In genomic region chr18:13381907-13382682, GRCh38 we compare ENCODE assay signal across 8 cellular contexts.
DNase-seq lines count a peak whose midpoint lies in the region; ATAC-seq and TF ChIP-seq lines count a peak whose summit lies in the region.

No MANE protein-coding gene starts in this region.

- peak overlapping the region; percentile 69 for H3K4me3 Mint-ChIP-seq in activated CD8-positive, alpha-beta memory T cell treated with anti-CD3 and anti-CD28 coated beads, Interleukin-2, amount 10 ng/mL, durations not matched to agents 7 days and 5 days
- H3K4me3 Mint-ChIP-seq in natural killer cell: peak overlapping the region; percentile 92

- intact Hi-C loops in natural killer cell (cut with micrococcal nuclease): no loop called here

- peak; percentile 56 for DNase-seq in activated CD8-positive, alpha-beta memory T cell treated with anti-CD3 and anti-CD28 coated beads, Interleukin-2, amount 10 ng/mL, durations not matched to agents 7 days and 5 days
- DNase-seq in fibroblast of gingiva (ENCODE audit: low read depth): peak; percentile 80
- DNase-seq in natural killer cell: peak; percentile 31
- DNase-seq in GOT3 (lab: John Stamatoyannopoulos, UW): no peak
- no peak for DNase-seq in T1000 (lab: John Stamatoyannopoulos, UW)
- DNase-seq in NCI-H82 treated with DMSO at 0.1 percent for 48 hours (lab: John Stamatoyannopoulos, UW; ENCODE audit: unreplicated experiment): no peak

- H3K4me1 Mint-ChIP-seq in activated CD8-positive, alpha-beta memory T cell treated with anti-CD3 and anti-CD28 coated beads, Interleukin-2, amount 10 ng/mL, durations not matched to agents 7 days and 5 days: peaks cover 29% of the 10 kb centered on the region
- H3K4me1 Mint-ChIP-seq in natural killer cell: peaks cover 17 to 19% of the 10 kb centered on the region in 2 donors

- H3K36me3 Mint-ChIP-seq in activated CD8-positive, alpha-beta memory T cell treated with anti-CD3 and anti-CD28 coated beads, Interleukin-2, amount 10 ng/mL, durations not matched to agents 7 days and 5 days: no peaks in the 10 kb centered on the region
- H3K36me3 Mint-ChIP-seq in natural killer cell: no peaks in the 10 kb centered on the region

- TF ChIP-seq CTCF in natural killer cell (IDR thresholded peaks at IDR 0.05): no peak

- no peaks in the 10 kb centered on the region for H3K27me3 Mint-ChIP-seq in activated CD8-positive, alpha-beta memory T cell treated with anti-CD3 and anti-CD28 coated beads, Interleukin-2, amount 10 ng/mL, durations not matched to agents 7 days and 5 days
- no peaks in the 10 kb centered on the region for H3K27me3 Mint-ChIP-seq in natural killer cell (ENCODE audit: low read depth in 2 of 2)

- CTCF ChIA-PET in activated CD8-positive, alpha-beta memory T cell treated with anti-CD3 and anti-CD28 coated beads, Interleukin-2, amount 10 ng/mL, durations not matched to agents 7 days and 5 days (lab: Charles Lee): interaction anchor here (1.1 to 1.5 kb wide), 2 partner anchors 9 to 166 kb away, joined by 3 to 4 read pairs; no protein-coding TSS in a partner anchor

- ATAC-seq in HG03175 (IDR thresholded peaks at IDR 0.05; ENCODE audit: unreplicated experiment) (peak; percentile 72), natural killer cell (peak; percentile 56 to 81 (median 76))
- peak; percentile 79 for ATAC-seq in activated CD8-positive, alpha-beta memory T cell treated with anti-CD3 and anti-CD28 coated beads, Interleukin-2, amount 10 ng/mL, durations not matched to agents 7 days and 5 days

- H3K9me3 Mint-ChIP-seq in activated CD8-positive, alpha-beta memory T cell treated with anti-CD3 and anti-CD28 coated beads, Interleukin-2, amount 10 ng/mL, durations not matched to agents 7 days and 5 days (ENCODE audit: low read depth): no peaks in the 10 kb centered on the region
- no peaks in the 10 kb centered on the region for H3K9me3 Mint-ChIP-seq in natural killer cell

- H3K27ac Mint-ChIP-seq in activated CD8-positive, alpha-beta memory T cell treated with anti-CD3 and anti-CD28 coated beads, Interleukin-2, amount 10 ng/mL, durations not matched to agents 7 days and 5 days: peak overlapping the region; percentile 86
- peak overlapping the region; percentile 93 to 94 for H3K27ac Mint-ChIP-seq in natural killer cell

- H3K4me3 ChIP-seq in GM08714 (ENCODE audit: low read length): peak overlapping the region; percentile 6; the same call in 1 of the 2 replicates

Comparison
In these comparisons a context has a peak if more than half of its experiments do, and no peak if none do; other contexts are left out.
1. DNase-seq: peak in activated CD8-positive, alpha-beta memory T cell treated with anti-CD3 and anti-CD28 coated beads, Interleukin-2, amount 10 ng/mL, durations not matched to agents 7 days and 5 days (single experiment), fibroblast of gingiva (single experiment) and natural killer cell (single experiment); none in GOT3 (single experiment), T1000 (single experiment) and NCI-H82 treated with DMSO at 0.1 percent for 48 hours (single experiment).
2. Peak in every context shown above with its lines, with median percentiles within 50 percentile points of each other: ATAC-seq.